In the genomic region with DNA sequence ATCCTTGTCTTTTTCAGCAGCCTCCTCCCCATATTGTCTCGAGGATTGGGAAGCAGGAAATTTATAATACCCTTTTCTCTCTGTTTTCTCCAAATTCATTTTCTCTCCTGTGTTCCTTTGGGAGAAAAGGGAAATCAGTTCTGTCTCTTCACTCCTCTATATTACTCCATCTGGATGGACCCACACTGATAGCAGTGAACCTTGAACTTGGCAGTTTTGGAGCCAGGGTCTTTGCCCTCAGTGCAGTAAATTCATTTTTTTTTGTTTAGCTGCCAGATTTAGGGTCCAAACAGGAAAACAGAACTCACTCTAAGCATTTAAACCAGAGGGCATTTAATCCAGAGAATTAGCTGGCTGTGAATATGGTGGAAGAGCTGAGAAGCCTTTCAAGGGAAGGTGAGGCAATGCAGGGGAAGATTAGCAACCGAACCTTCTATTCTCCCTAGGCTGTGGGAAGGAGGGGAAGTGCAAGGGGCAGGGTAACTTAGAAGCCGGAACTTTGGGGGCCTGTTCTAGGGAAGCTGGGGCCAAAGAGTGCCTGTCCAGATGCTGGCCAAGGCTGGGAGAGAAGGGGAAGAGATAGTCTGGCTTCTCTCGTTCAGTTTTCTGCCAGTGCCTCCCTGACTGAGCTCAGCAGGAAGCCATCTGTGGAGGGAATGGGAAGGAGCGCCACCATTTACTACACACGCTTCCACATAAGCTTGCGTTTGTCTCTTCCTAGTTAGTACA, we compare ENCODE assay signal across 12 cellular contexts. TPM values are rescaled to one million over a fixed set of nuclear protein-coding genes. Genes with fewer than 3 reads are reported as not detected.
DNase-seq lines count a peak whose midpoint lies in the region; ATAC-seq and TF ChIP-seq lines count a peak whose summit lies in the region.
"Had no signal": no experiment of that assay in that cellular context is flagged by ENCODE, and none has a peak within 500 bp of the region (broad histone marks: within the 10 kb centered on the region; RNA-seq: fewer than 3 reads in every experiment).

No MANE protein-coding gene starts in this region.

- DNase-seq in NCI-H748 (lab: John Stamatoyannopoulos, UW; ENCODE audit: unreplicated experiment) (peak; percentile 49), NCI-H748 treated with DMSO at 0.1 percent for 48 hours (lab: John Stamatoyannopoulos, UW) (no peak), NOMO-1 treated with DMSO at 0.1 percent for 48 hours (lab: John Stamatoyannopoulos, UW; ENCODE audit: unreplicated experiment) (peak; percentile 75), left cardiac atrium (no peak), spleen (no peak), T-helper 2 cell (no peak)
- no peak for DNase-seq in activated CD4-positive, CD25-positive, alpha-beta regulatory T cell treated with anti-CD3 and anti-CD28 coated beads, Interleukin-2, amount 50 U/mL, for 72 hours
- DNase-seq: amniotic stem cell, GM23248 had no signal

- 32 to 46% (median 39%) methylated on average over 7 of the region's 7 CpGs for WGBS in spleen, 5 donors

- peaks cover 0 to 5% (median 0%) of the 10 kb centered on the region in 6 donors for H3K36me3 ChIP-seq in spleen

- H3K4me1 ChIP-seq in spleen, result peaks cover 9 to 41% (median 34%) of the 10 kb centered on the region in 6 donors

- peak overlapping the region in 6 of 8 donors; percentile 29 to 59 (median 45) for H3K27ac ChIP-seq in spleen
- H3K27ac ChIP-seq: GM23248 had no signal

- TF ChIP-seq CTCF in spleen (IDR thresholded peaks at IDR 0.05 in 8 of 11, conservative IDR thresholded peaks at IDR 0.05 in 3 of 11), result no peak

- H3K4me3 ChIP-seq in spleen, result no peak overlapping the region
- H3K4me3 ChIP-seq: GM23248 had no signal

- no peak for TF ChIP-seq POLR2A in spleen (IDR thresholded peaks at IDR 0.05)
- no peak for TF ChIP-seq POLR2A in GM18505 (IDR thresholded peaks at IDR 0.05; ENCODE audit: borderline replicate concordance, extremely low read depth, insufficient read depth, insufficient read length)

- no peaks in the 10 kb centered on the region for H3K9me3 ChIP-seq in spleen

- H3K27me3 ChIP-seq in spleen (replicated peaks in 1 of 7), result no peaks in the 10 kb centered on the region

- intact Hi-C loops in left cardiac atrium (cut with DNase I) (no loop called here), spleen (cut with DNase I; ENCODE audit: low total_unique reads) (no loop called here)

- ATAC-seq in left cardiac atrium (peak; percentile 67 to 75), GM18505 (IDR thresholded peaks at IDR 0.05; ENCODE audit: unreplicated experiment) (no peak)

RNA-seq across cellular contexts. Expression of a gene that starts 16.3 kb away (rescaled TPM):
- total RNA-seq in left cardiac atrium (10 to 100 TPM; 21.1 to 24.3 TPM), spleen (10 to 100 TPM in 2 of 7 donors, 1 to 10 TPM in 5; 6.7 to 17.1 (median 9.2) TPM)
- 1 to 10 TPM; 5.8 to 7.8 (median 7.3) TPM for polyA plus RNA-seq in spleen

RNA-seq across cellular contexts. Expression of a gene that starts 21.0 kb away (rescaled TPM):
- total RNA-seq in left cardiac atrium (not detected), spleen (not detected)
- 1 to 10 TPM in 1 of 3 donors, under 1 TPM in 2; 0.58 to 1.6 (median 0.63) TPM for polyA plus RNA-seq in spleen
- total RNA-seq: GM23248, mononuclear cell, ureter had no signal
- polyA plus RNA-seq: GM23248 had no signal

RNA-seq across cellular contexts. Expression of a gene that starts 26.0 kb away (rescaled TPM):
- total RNA-seq in left cardiac atrium, result 10 to 100 TPM; 23.6 to 34.6 TPM
- total RNA-seq in spleen, result 10 to 100 TPM; 19.7 to 29.2 (median 22.0) TPM
- polyA plus RNA-seq in spleen, result 1 to 10 TPM; 2.2 to 9.5 (median 2.5) TPM

RNA-seq across cellular contexts. Expression of a gene that starts 26.0 kb away (rescaled TPM):
- total RNA-seq in left cardiac atrium, result 10 to 100 TPM; 92.5 to 97.7 TPM
- 100 to 1,000 TPM in 1 of 7 donors, 10 to 100 TPM in 6; 70.5 to 111 (median 74.3) TPM for total RNA-seq in spleen
- polyA plus RNA-seq in spleen, result 10 to 100 TPM; 22.8 to 40.9 (median 37.9) TPM

RNA-seq across cellular contexts. Expression of a gene that starts 37.0 kb away (rescaled TPM):
- 1 to 10 TPM; 1.3 to 1.9 TPM for total RNA-seq in left cardiac atrium
- 1 to 10 TPM; 1.1 to 4.5 (median 2.3) TPM for total RNA-seq in spleen
- polyA plus RNA-seq in spleen, result 1 to 10 TPM; 1.7 to 2.5 (median 1.7) TPM

Comparison
In these comparisons a context has a peak if more than half of its experiments do, and no peak if none do; other contexts are left out.
1. DNase-seq: peak in NCI-H748 (single experiment) and NOMO-1 treated with DMSO at 0.1 percent for 48 hours (single experiment); none in NCI-H748 treated with DMSO at 0.1 percent for 48 hours (single experiment), left cardiac atrium (single experiment), spleen (single experiment), T-helper 2 cell (0 of 5) and activated CD4-positive, CD25-positive, alpha-beta regulatory T cell treated with anti-CD3 and anti-CD28 coated beads, Interleukin-2, amount 50 U/mL, for 72 hours (single experiment).